In the genomic region with DNA sequence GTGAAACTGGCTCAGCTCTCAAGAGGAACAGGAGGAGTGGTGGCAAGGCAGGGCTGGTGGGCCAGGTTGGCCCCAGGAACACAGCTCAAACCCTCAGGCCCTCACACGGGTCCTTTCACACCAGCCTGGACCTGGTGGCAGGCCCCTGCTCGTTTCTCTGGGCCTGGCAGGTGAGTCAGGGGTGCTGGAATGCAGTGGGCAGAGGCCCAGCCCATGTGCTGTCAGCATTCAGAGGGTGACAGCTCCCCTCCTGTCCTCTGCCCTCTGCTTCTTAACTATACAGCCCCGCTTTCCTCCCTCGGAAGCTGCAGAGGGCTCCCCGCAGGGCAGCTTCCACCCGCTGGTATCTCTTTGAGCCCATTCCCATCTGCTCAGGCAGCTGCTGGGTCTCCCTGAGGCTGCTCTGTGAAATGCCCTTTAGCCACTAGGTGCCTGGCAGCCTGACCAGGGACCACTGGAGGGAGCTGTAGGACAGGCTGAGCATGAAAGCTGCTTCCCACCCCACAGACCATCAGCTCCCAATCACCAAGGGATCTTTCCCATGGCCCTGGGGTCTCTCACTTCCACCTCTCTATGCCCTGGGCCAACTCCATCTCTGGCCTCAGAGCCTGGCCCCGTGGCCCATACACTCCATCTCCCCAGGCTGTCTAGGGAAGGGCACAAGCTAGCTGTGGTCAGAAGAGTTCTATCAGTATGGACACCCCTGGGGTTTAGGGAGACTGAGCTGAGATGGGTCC, we compare ENCODE assay signal across 8 cellular contexts. TPM values are rescaled to one million over a fixed set of nuclear protein-coding genes. Genes with fewer than 3 reads are reported as not detected.
DNase-seq lines count a peak whose midpoint lies in the region; ATAC-seq, FAIRE-seq and TF ChIP-seq lines count a peak whose summit lies in the region.

No MANE protein-coding gene starts in this region.

- dilution Hi-C loops in keratinocyte (cut with MboI; ENCODE audit: extremely low pct_ligation_motif_present, low sequenced_read_pairs) = no loop called here

- H3K4me1 ChIP-seq in keratinocyte (ENCODE audit: control insufficient read depth, extremely low read depth, insufficient read depth, low read length) = peaks cover 35% of the 10 kb centered on the region

- H3K27ac Mint-ChIP-seq in Calu3 (ENCODE audit: unreplicated experiment) = no peak overlapping the region

- intact Hi-C loops in Calu3 (cut with micrococcal nuclease; ENCODE audit: unreplicated experiment) = loop anchor here (1.0 to 5.0 kb wide), 3 partner anchors 37 to 234 kb away; no protein-coding TSS in a partner anchor

- no peaks in the 10 kb centered on the region for H3K9me3 Mint-ChIP-seq in Calu3 (ENCODE audit: low read depth, unreplicated experiment)

- H3K4me3 Mint-ChIP-seq in Calu3 (ENCODE audit: low read depth, unreplicated experiment) = no peak overlapping the region

- H3K27me3 ChIP-seq in keratinocyte (ENCODE audit: control insufficient read depth, extremely low read depth, insufficient read depth, low read length) = no peaks in the 10 kb centered on the region

- H4K20me1 ChIP-seq in keratinocyte (ENCODE audit: control insufficient read depth, extremely low read depth, insufficient read depth, low read length) = no peaks in the 10 kb centered on the region

- H3K9ac ChIP-seq in keratinocyte (ENCODE audit: control insufficient read depth, extremely low read depth, insufficient read depth, low read length) = peak overlapping the region; percentile 55

- H3K27me3 Mint-ChIP-seq in Calu3 (ENCODE audit: unreplicated experiment) = no peaks in the 10 kb centered on the region

- H3K36me3 ChIP-seq in keratinocyte (ENCODE audit: control insufficient read depth in 2 of 2, extremely low read depth in 1 of 2, insufficient read depth in 2 of 2, low read length in 2 of 2) = peaks cover 16 to 18% of the 10 kb centered on the region in 2 experiments

- BruUV-seq in Calu3 (replicated peaks; lab: Mats Ljungman, UMichigan) = no TSS peak

- H3K4me1 Mint-ChIP-seq in Calu3 (ENCODE audit: low read depth, unreplicated experiment) = peaks cover 13% of the 10 kb centered on the region

- peak; percentile 92 for FAIRE-seq in keratinocyte (lab: Jason Lieb, UNC)

- CTCF ChIA-PET in Calu3 (lab: Charles Lee) = interaction anchor here (0.6 to 3.1 kb wide), 24 partner anchors 16 to 295 kb away, joined by 3 to 33 read pairs (median 5); a partner anchor contains a TSS

- peak overlapping the region; percentile 86 for H3K4me2 ChIP-seq in keratinocyte (ENCODE audit: control insufficient read depth, extremely low read depth, insufficient read depth, low read depth, low read length)

- peak; percentile 86 for DNase-seq in Calu3
- peak; percentile 39 for DNase-seq in NCI-H2196 treated with DMSO at 0.1 percent for 48 hours (lab: John Stamatoyannopoulos, UW; ENCODE audit: unreplicated experiment)
- DNase-seq in caudate nucleus (lab: John Stamatoyannopoulos, UW) = peak in 58 of 61 donors; percentile 22 to 85 (median 62)
- peak; percentile 89 for DNase-seq in keratinocyte (ENCODE audit: low read depth, low spot score)
- DNase-seq in stimulated activated CD4-positive, alpha-beta T cell treated with anti-CD3 and anti-CD28 coated beads, Interleukin-15, amount 100 ng/mL, for 24 hours = peak; percentile 72
- no peak for DNase-seq in NCI-H187 treated with DMSO at 0.1 percent for 48 hours (lab: John Stamatoyannopoulos, UW)

- TF ChIP-seq CTCF in Calu3 (IDR thresholded peaks at IDR 0.05; ENCODE audit: unreplicated experiment) = peak; percentile 69
- peak; percentile 95 for TF ChIP-seq CTCF in WI38 (IDR thresholded peaks at IDR 0.05; ENCODE audit: low read depth, low read length)
- TF ChIP-seq CTCF in keratinocyte (optimal IDR thresholded peaks at IDR 0.05 in 1 of 3, IDR thresholded peaks at IDR 0.05 in 1 of 3, conservative IDR thresholded peaks at IDR 0.05 in 1 of 3; ENCODE audit: extremely low read depth in 1 of 3, insufficient read depth in 2 of 3, low read length in 3 of 3) = peak; percentile 90 to 97 (median 95)

- peaks cover 2% of the 10 kb centered on the region for H3K9me1 ChIP-seq in keratinocyte (ENCODE audit: control insufficient read depth, extremely low read depth, insufficient read depth, low read length)

- H3K9me3 ChIP-seq in keratinocyte (ENCODE audit: control insufficient read depth, low read depth, low read length) = no peaks in the 10 kb centered on the region

- H3K4me3 ChIP-seq in WI38 (ENCODE audit: low read depth, low read length) (no peak overlapping the region), keratinocyte (ENCODE audit: control insufficient read depth in 2 of 3, extremely low read depth in 1 of 3, insufficient read depth in 2 of 3, low read depth in 1 of 3, low read length in 3 of 3) (peak overlapping the region in 2 of 3 experiments; percentile 34 to 35)

- peak; percentile 44 for ATAC-seq in HG02610 (IDR thresholded peaks at IDR 0.05; ENCODE audit: unreplicated experiment)

- H3K79me2 ChIP-seq in keratinocyte (ENCODE audit: control insufficient read depth, insufficient read depth, low read length) = no peaks in the 10 kb centered on the region

- H3K36me3 Mint-ChIP-seq in Calu3 (ENCODE audit: insufficient read depth, unreplicated experiment) = peaks cover 5% of the 10 kb centered on the region

- H2AFZ ChIP-seq in keratinocyte (ENCODE audit: control insufficient read depth, low read length) = peak overlapping the region; percentile 33

- H3K27ac ChIP-seq in caudate nucleus (ENCODE audit: low read depth, low read length) (peak overlapping the region; percentile 27), keratinocyte (ENCODE audit: control insufficient read depth, insufficient read depth, low read length) (peak overlapping the region; percentile 93)

RNA-seq across cellular contexts. Expression of a gene that starts 24.8 kb away (rescaled TPM):
- total RNA-seq in Calu3 (2022) = 6.0 and 7.3 TPM in 2 replicates
- polyA plus RNA-seq in keratinocyte = 0.24 to 0.57 TPM (median 0.26 TPM) in 3 replicates
- 2.0 TPM for polyA plus RNA-seq in keratinocyte (2011; ENCODE audit: low read depth)
- 0.30 and 0.35 TPM in 2 replicates for polyA plus RNA-seq in keratinocyte (2011; cell fraction: cytosol; rRNA removed)
- polyA plus RNA-seq in keratinocyte (2011; cell fraction: nucleus; rRNA removed) = 0.55 and 0.59 TPM in 2 replicates
- polyA plus RNA-seq in keratinocyte (2012; ENCODE audit: low replicate concordance) = 0.30 and 8.9 TPM in 2 replicates
- 0.63 TPM in 1 of 3 replicates, not detected in the others for polyA minus RNA-seq in keratinocyte
- not detected for polyA minus RNA-seq in keratinocyte (2011; cell fraction: cytosol; rRNA and poly(A)+ RNA removed)
- polyA minus RNA-seq in keratinocyte (2011; cell fraction: nucleus; rRNA and poly(A)+ RNA removed) = 0.53 and 0.85 TPM in 2 replicates

RNA-seq across cellular contexts. Expression of a gene that starts 33.1 kb away (rescaled TPM):
- 1.2 and 1.4 TPM in 2 replicates for total RNA-seq in Calu3 (2022)
- polyA plus RNA-seq in keratinocyte = 13.6 to 32.5 TPM (median 16.3 TPM) in 3 replicates
- polyA plus RNA-seq in keratinocyte (2011; ENCODE audit: low read depth) = 28.6 TPM
- 5.0 and 5.6 TPM in 2 replicates for polyA plus RNA-seq in keratinocyte (2011; cell fraction: cytosol; rRNA removed)
- polyA plus RNA-seq in keratinocyte (2011; cell fraction: nucleus; rRNA removed) = 99.6 and 112 TPM in 2 replicates
- polyA plus RNA-seq in keratinocyte (2012; ENCODE audit: low replicate concordance) = 24.7 and 76.3 TPM in 2 replicates
- polyA minus RNA-seq in keratinocyte = 53.5 to 83.7 TPM (median 55.5 TPM) in 3 replicates
- 10.7 TPM for polyA minus RNA-seq in keratinocyte (2011; cell fraction: cytosol; rRNA and poly(A)+ RNA removed)
- polyA minus RNA-seq in keratinocyte (2011; cell fraction: nucleus; rRNA and poly(A)+ RNA removed) = 81.7 and 91.0 TPM in 2 replicates

RNA-seq across cellular contexts. Expression of a gene that starts 33.3 kb away (rescaled TPM):
- total RNA-seq in Calu3 (2022) = not detected in 2 replicates
- 14.1 to 37.2 TPM (median 15.1 TPM) in 3 replicates for polyA plus RNA-seq in keratinocyte
- polyA plus RNA-seq in keratinocyte (2011; ENCODE audit: low read depth) = 31.6 TPM
- polyA plus RNA-seq in keratinocyte (2011; cell fraction: cytosol; rRNA removed) = 10.0 and 11.2 TPM in 2 replicates
- 83.6 and 94.1 TPM in 2 replicates for polyA plus RNA-seq in keratinocyte (2011; cell fraction: nucleus; rRNA removed)
- 12.9 and 111 TPM in 2 replicates for polyA plus RNA-seq in keratinocyte (2012; ENCODE audit: low replicate concordance)
- polyA minus RNA-seq in keratinocyte = 26.4 to 62.0 TPM (median 42.9 TPM) in 3 replicates
- 23.8 TPM for polyA minus RNA-seq in keratinocyte (2011; cell fraction: cytosol; rRNA and poly(A)+ RNA removed)
- polyA minus RNA-seq in keratinocyte (2011; cell fraction: nucleus; rRNA and poly(A)+ RNA removed) = 36.1 and 44.3 TPM in 2 replicates

RNA-seq across cellular contexts. Expression of a gene that starts 48.8 kb away (rescaled TPM):
- total RNA-seq in Calu3 (2022) = 0.34 TPM in 1 of 2 replicates, not detected in the other
- polyA plus RNA-seq in keratinocyte = not detected in 3 replicates
- not detected for polyA plus RNA-seq in keratinocyte (2011; ENCODE audit: low read depth)
- not detected in 2 replicates for polyA plus RNA-seq in keratinocyte (2011; cell fraction: cytosol; rRNA removed)
- polyA plus RNA-seq in keratinocyte (2011; cell fraction: nucleus; rRNA removed) = not detected in 2 replicates
- 0.19 and 0.78 TPM in 2 replicates for polyA plus RNA-seq in keratinocyte (2012; ENCODE audit: low replicate concordance)
- not detected in 3 replicates for polyA minus RNA-seq in keratinocyte
- polyA minus RNA-seq in keratinocyte (2011; cell fraction: cytosol; rRNA and poly(A)+ RNA removed) = not detected
- not detected in 2 replicates for polyA minus RNA-seq in keratinocyte (2011; cell fraction: nucleus; rRNA and poly(A)+ RNA removed)

RNA-seq across cellular contexts. Expression of a gene that starts 49.0 kb away (rescaled TPM):
- total RNA-seq in Calu3 (2022) = 0.21 and 1.2 TPM in 2 replicates
- polyA plus RNA-seq in keratinocyte = 0.31 to 0.75 TPM (median 0.31 TPM) in 3 replicates
- polyA plus RNA-seq in keratinocyte (2011; ENCODE audit: low read depth) = 2.3 TPM
- polyA plus RNA-seq in keratinocyte (2011; cell fraction: cytosol; rRNA removed) = 0.18 TPM in 2 replicates
- 3.1 and 4.8 TPM in 2 replicates for polyA plus RNA-seq in keratinocyte (2011; cell fraction: nucleus; rRNA removed)
- 0.22 and 3.1 TPM in 2 replicates for polyA plus RNA-seq in keratinocyte (2012; ENCODE audit: low replicate concordance)
- polyA minus RNA-seq in keratinocyte = 0.49 to 1.8 TPM (median 0.80 TPM) in 3 replicates
- polyA minus RNA-seq in keratinocyte (2011; cell fraction: cytosol; rRNA and poly(A)+ RNA removed) = 0.38 TPM
- polyA minus RNA-seq in keratinocyte (2011; cell fraction: nucleus; rRNA and poly(A)+ RNA removed) = 1.3 and 2.2 TPM in 2 replicates
